ENCODE assay signal across 9 cellular contexts in the genomic region with DNA sequence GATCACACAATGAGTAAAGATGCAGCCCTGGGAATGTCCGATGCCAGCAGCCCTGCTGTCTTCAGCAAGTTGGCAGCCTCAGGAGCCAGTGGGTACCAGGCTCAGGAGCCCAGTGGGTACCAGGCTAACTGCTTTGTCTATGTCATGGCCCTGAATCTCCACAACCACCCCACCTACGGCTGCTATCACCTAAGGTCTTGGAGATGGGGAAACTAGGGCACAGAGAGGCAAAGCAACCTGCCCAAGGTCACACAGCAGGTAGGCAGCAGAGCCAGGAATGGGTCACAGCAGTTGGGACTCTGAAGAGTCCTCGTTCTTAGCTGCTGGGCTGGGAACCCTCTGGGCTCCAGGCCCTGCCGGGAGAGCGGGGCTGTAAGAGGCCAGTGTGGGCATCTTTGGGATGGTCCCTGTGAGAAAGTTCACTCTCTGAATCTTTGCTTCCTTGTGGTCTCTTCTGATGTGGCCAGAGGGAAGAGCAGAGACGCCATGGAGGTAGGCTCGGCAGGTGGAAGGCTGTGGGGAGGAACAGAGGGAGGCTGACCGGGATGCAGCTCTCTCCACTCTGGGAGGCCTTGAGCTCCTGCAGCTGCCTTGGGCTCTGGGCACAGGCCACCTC. TPM values are rescaled to one million over a fixed set of nuclear protein-coding genes. Genes with fewer than 3 reads are reported as not detected.
DNase-seq lines count a peak whose midpoint lies in the region; ATAC-seq, FAIRE-seq and TF ChIP-seq lines count a peak whose summit lies in the region.
"Not testable (repeated sequence)": the region's sequence is repeated elsewhere in the genome, so short reads cannot be mapped to it uniquely, and the experiment has no call there.
"Had no signal": no experiment of that assay in that cellular context is flagged by ENCODE, and none has a peak within 500 bp of the region (broad histone marks: within the 10 kb centered on the region; RNA-seq: fewer than 3 reads in every experiment).

No MANE protein-coding gene starts in this region.

- POLR2A ChIA-PET in HepG2 (lab: Yijun Ruan, JAX): not testable (repeated sequence)

- not testable (repeated sequence) for H3K4me1 ChIP-seq in HepG2 (ENCODE audit: insufficient read depth, low read length); osteoblast (ENCODE audit: insufficient read depth, low read length); upper lobe of right lung

- H3K79me2 ChIP-seq in HepG2 (ENCODE audit: insufficient read depth, low read length); osteoblast (ENCODE audit: insufficient read depth, low read length): not testable (repeated sequence)

- ATAC-seq in HepG2, upper lobe of right lung: not testable (repeated sequence)

- in situ Hi-C loops in HepG2 (cut with HindIII; ENCODE audit: extremely low pct_ligation_motif_present, low pct_unique_long_range_greater_than_20kb): not testable (repeated sequence)

- not testable (repeated sequence) for H3K4me2 ChIP-seq in HepG2 (ENCODE audit: low read depth, low read length); osteoblast (ENCODE audit: insufficient read depth, low read length)

- peak; percentile 3 for DNase-seq in D341Med (ENCODE audit: low spot score)
- DNase-seq in activated T-cell treated with anti-CD3 and anti-CD28 coated beads, Interleukin-2, amount 50 U/mL, for 1 hour: peak; percentile 7
- not testable (repeated sequence) for DNase-seq in bronchial epithelial cell (ENCODE audit: low read depth); HepG2 (ENCODE audit: low spot score)
- DNase-seq in cardiac septum (ENCODE audit: low spot score): peak; percentile 51
- peak; percentile 22 for DNase-seq in osteoblast (ENCODE audit: insufficient read length, low spot score, missing footprints)
- DNase-seq in upper lobe of right lung: peak; percentile 36

- not testable (repeated sequence) for H2AFZ ChIP-seq in HepG2 (ENCODE audit: low read length); osteoblast (ENCODE audit: low read length)

- H3K4me3 ChIP-seq in bronchial epithelial cell (ENCODE audit: low read depth, low read length); HepG2 (replicated peaks in 1 of 3; ENCODE audit: insufficient read depth in 1 of 3, low read depth in 2 of 3, low read length in 3 of 3); osteoblast (ENCODE audit: insufficient read depth, low read length); upper lobe of right lung: not testable (repeated sequence)

- not testable (repeated sequence) for H3K27me3 ChIP-seq in bronchial epithelial cell (ENCODE audit: control insufficient read depth, insufficient read depth, low read length); HepG2 (ENCODE audit: control insufficient read depth in 1 of 2, insufficient read depth in 2 of 2, low read length in 2 of 2); osteoblast (ENCODE audit: insufficient read depth, low read length); upper lobe of right lung

- H3K9ac ChIP-seq in HepG2 (ENCODE audit: insufficient read depth, low read depth, low read length): not testable (repeated sequence)

- not testable (repeated sequence) for H4K20me1 ChIP-seq in HepG2 (ENCODE audit: insufficient read depth, low read length); osteoblast (ENCODE audit: insufficient read depth, low read length)

- TF ChIP-seq CTCF in bronchial epithelial cell (IDR thresholded peaks at IDR 0.05; ENCODE audit: insufficient read depth, low read length, severe bottlenecking); HepG2 (CRISPR knock-in tag; IDR thresholded peaks at IDR 0.05); osteoblast (IDR thresholded peaks at IDR 0.05; ENCODE audit: extremely low read depth, low read depth, low read length); upper lobe of right lung (IDR thresholded peaks at IDR 0.05): not testable (repeated sequence)

- H3K36me3 ChIP-seq in bronchial epithelial cell (ENCODE audit: control insufficient read depth, insufficient read depth, low read length); HepG2 (replicated peaks in 1 of 2; ENCODE audit: control insufficient read depth in 1 of 2, insufficient read depth in 2 of 2, low read length in 2 of 2); osteoblast (ENCODE audit: insufficient read depth, low read length); upper lobe of right lung: not testable (repeated sequence)

- TF ChIP-seq RAD21 in HepG2 (CRISPR knock-in tag; IDR thresholded peaks at IDR 0.05): not testable (repeated sequence)

- CTCF ChIA-PET in HepG2 (lab: Yijun Ruan, JAX; ENCODE audit: low intra/inter-chr PET ratio, low total read pairs): not testable (repeated sequence)

- not testable (repeated sequence) for H3K27ac ChIP-seq in HepG2 (ENCODE audit: extremely low read length, insufficient read depth, low read length); osteoblast (ENCODE audit: low read depth, low read length); upper lobe of right lung

- not testable (repeated sequence) for BruUV-seq in HepG2 (replicated peaks; lab: Mats Ljungman, UMichigan)

- peak; percentile 32 for FAIRE-seq in bronchial epithelial cell (lab: Jason Lieb, UNC)
- not testable (repeated sequence) for FAIRE-seq in HepG2 (lab: Jason Lieb, UNC)

- intact Hi-C loops in cardiac septum (cut with DNase I); HepG2 (cut with micrococcal nuclease; ENCODE audit: unreplicated experiment); upper lobe of right lung (cut with DNase I): not testable (repeated sequence)

- not testable (repeated sequence) for TF ChIP-seq POLR2A in HepG2 (IDR thresholded peaks at IDR 0.05; ENCODE audit: insufficient read depth in 1 of 2, low read depth in 2 of 2, low read length in 2 of 2)

- H3K9me3 ChIP-seq in HepG2 (ENCODE audit: low read length); osteoblast (ENCODE audit: low read depth, low read length); upper lobe of right lung: not testable (repeated sequence)

- TF ChIP-seq EP300 in HepG2 (IDR thresholded peaks at IDR 0.05; ENCODE audit: low read depth in 2 of 2, low read length in 2 of 2); HepG2 (CRISPR knock-in tag; IDR thresholded peaks at IDR 0.05; ENCODE audit: borderline replicate concordance): not testable (repeated sequence)

- WGBS in HepG2 (ENCODE audit: low lambda C conversion rate): 31% methylated on average over 5 of the region's 8 CpGs

RNA-seq across cellular contexts. Expression of a gene that starts 34.1 kb away (rescaled TPM):
- under 0.01 and 0.13 TPM in 2 replicates for total RNA-seq in bronchial epithelial cell
- total RNA-seq in cardiac septum: 11.3 TPM
- total RNA-seq in HepG2 (2016; rRNA removed; fragmentation: Illumina TruSeq; extraction: Trizol): not detected in 2 replicates
- total RNA-seq in HepG2 (2016; cell fraction: cytosol; rRNA removed; fragmentation: Illumina TruSeq; extraction: Trizol; ENCODE audit: low read depth): not detected in 2 replicates
- total RNA-seq in HepG2 (2016; cell fraction: insoluble cytoplasmic fraction; rRNA removed; fragmentation: Illumina TruSeq; extraction: Trizol): not detected in 2 replicates
- not detected in 2 replicates for total RNA-seq in HepG2 (2016; cell fraction: membrane; rRNA removed; fragmentation: Illumina TruSeq; extraction: Trizol)
- not detected in 2 replicates for total RNA-seq in HepG2 (2016; cell fraction: nucleus; rRNA removed; fragmentation: Illumina TruSeq; extraction: Trizol)
- not detected in 2 replicates for polyA plus RNA-seq in HepG2 (2011; rRNA removed)
- not detected in 2 replicates for polyA plus RNA-seq in HepG2 (2011; cell fraction: cytosol; rRNA removed)
- polyA plus RNA-seq in HepG2 (2011; cell fraction: nucleus; rRNA removed): not detected in 2 replicates
- not detected in 2 replicates for polyA plus RNA-seq in HepG2 (2012)
- polyA plus RNA-seq in HepG2 (2016; cell fraction: cytosol; fragmentation: Illumina TruSeq; extraction: Trizol; ENCODE audit: low read depth): not detected in 2 replicates
- not detected in 2 replicates for polyA plus RNA-seq in HepG2 (2016; cell fraction: insoluble cytoplasmic fraction; fragmentation: Illumina TruSeq; extraction: Trizol; ENCODE audit: low read depth)
- polyA plus RNA-seq in HepG2 (2016; cell fraction: membrane; fragmentation: Illumina TruSeq; extraction: Trizol; ENCODE audit: low read depth): not detected in 2 replicates
- not detected in 2 replicates for polyA plus RNA-seq in HepG2 (2016; cell fraction: nucleus; fragmentation: Illumina TruSeq; extraction: Trizol; ENCODE audit: insufficient read depth, low read depth)
- polyA minus RNA-seq in HepG2 (2011; rRNA and poly(A)+ RNA removed; ENCODE audit: low replicate concordance): 7.5 TPM in 1 of 2 replicates, not detected in the other
- polyA minus RNA-seq in HepG2 (2011; cell fraction: cytosol; rRNA and poly(A)+ RNA removed): not detected in 2 replicates
- polyA minus RNA-seq in HepG2 (2011; cell fraction: nucleus; rRNA and poly(A)+ RNA removed): 0.26 TPM in 1 of 2 replicates, not detected in the other
- under 0.01 and 0.29 TPM in 2 replicates for total RNA-seq in osteoblast
- 2.5 TPM for total RNA-seq in upper lobe of right lung
- total RNA-seq: CD8-positive, alpha-beta memory T cell; HFFc6 had no signal
- polyA plus RNA-seq: CD8-positive, alpha-beta memory T cell had no signal

RNA-seq across cellular contexts. Expression of a gene that starts 57.5 kb away (rescaled TPM):
- total RNA-seq in bronchial epithelial cell: 5.3 and 7.7 TPM in 2 replicates
- total RNA-seq in cardiac septum: 70.5 TPM
- 20.5 and 39.8 TPM in 2 replicates for total RNA-seq in HepG2 (2016; rRNA removed; fragmentation: Illumina TruSeq; extraction: Trizol)
- total RNA-seq in HepG2 (2016; cell fraction: cytosol; rRNA removed; fragmentation: Illumina TruSeq; extraction: Trizol; ENCODE audit: low read depth): 7.7 and 8.7 TPM in 2 replicates
- 18.3 and 35.2 TPM in 2 replicates for total RNA-seq in HepG2 (2016; cell fraction: insoluble cytoplasmic fraction; rRNA removed; fragmentation: Illumina TruSeq; extraction: Trizol)
- total RNA-seq in HepG2 (2016; cell fraction: membrane; rRNA removed; fragmentation: Illumina TruSeq; extraction: Trizol): 33.7 and 35.8 TPM in 2 replicates
- total RNA-seq in HepG2 (2016; cell fraction: nucleus; rRNA removed; fragmentation: Illumina TruSeq; extraction: Trizol): 32.1 and 34.9 TPM in 2 replicates
- 27.4 and 31.9 TPM in 2 replicates for polyA plus RNA-seq in HepG2 (2011; rRNA removed)
- 31.3 and 32.8 TPM in 2 replicates for polyA plus RNA-seq in HepG2 (2011; cell fraction: cytosol; rRNA removed)
- polyA plus RNA-seq in HepG2 (2011; cell fraction: nucleus; rRNA removed): 53.3 and 53.4 TPM in 2 replicates
- polyA plus RNA-seq in HepG2 (2012): 39.9 and 42.2 TPM in 2 replicates
- 14.1 and 15.9 TPM in 2 replicates for polyA plus RNA-seq in HepG2 (2016; cell fraction: cytosol; fragmentation: Illumina TruSeq; extraction: Trizol; ENCODE audit: low read depth)
- polyA plus RNA-seq in HepG2 (2016; cell fraction: insoluble cytoplasmic fraction; fragmentation: Illumina TruSeq; extraction: Trizol; ENCODE audit: low read depth): 67.2 and 88.4 TPM in 2 replicates
- 51.1 and 52.5 TPM in 2 replicates for polyA plus RNA-seq in HepG2 (2016; cell fraction: membrane; fragmentation: Illumina TruSeq; extraction: Trizol; ENCODE audit: low read depth)
- 86.9 and 97.6 TPM in 2 replicates for polyA plus RNA-seq in HepG2 (2016; cell fraction: nucleus; fragmentation: Illumina TruSeq; extraction: Trizol; ENCODE audit: insufficient read depth, low read depth)
- 26.9 and 40.6 TPM in 2 replicates for polyA minus RNA-seq in HepG2 (2011; rRNA and poly(A)+ RNA removed; ENCODE audit: low replicate concordance)
- polyA minus RNA-seq in HepG2 (2011; cell fraction: cytosol; rRNA and poly(A)+ RNA removed): 19.3 and 21.4 TPM in 2 replicates
- 16.0 and 18.3 TPM in 2 replicates for polyA minus RNA-seq in HepG2 (2011; cell fraction: nucleus; rRNA and poly(A)+ RNA removed)
- 24.5 and 27.5 TPM in 2 replicates for total RNA-seq in osteoblast
- 68.3 TPM for total RNA-seq in upper lobe of right lung
